Comparison of ENCODE assay signal across 1 cellular context in genomic region chr5:132003982-132004381, GRCh38.
TF ChIP-seq lines count a peak whose summit lies in the region.

No MANE protein-coding gene starts in this region.

TF ChIP-seq in HepG2, 621 proteins besides CTCF, POLR2A, EP300 and RAD21:
- no peak for TF ChIP-seq PPARG (CRISPR knock-in tag; conservative IDR thresholded peaks at IDR 0.05)
- TF ChIP-seq ZFP82 (CRISPR knock-in tag; IDR thresholded peaks at IDR 0.05; ENCODE audit: borderline replicate concordance), result no peak
- TF ChIP-seq PHF8 (CRISPR knock-in tag; IDR thresholded peaks at IDR 0.05), result no peak
